8 cellular contexts compared by ENCODE assay signal in genomic region chr7:100482728-100483100, GRCh38. TPM values are rescaled to one million over a fixed set of nuclear protein-coding genes. Genes with fewer than 3 reads are reported as not detected.
A peak's percentile ranks its signal among the peaks of the same experiment; 100 is the strongest.
DNase-seq lines count a peak whose midpoint lies in the region; ATAC-seq and TF ChIP-seq lines count a peak whose summit lies in the region.

No MANE protein-coding gene starts in this region.

- H3K27ac Mint-ChIP-seq in chondrocyte (ENCODE audit: unreplicated experiment) (no peak overlapping the region), naive B cell (peak overlapping the region in 3 of 6 donors; percentile 21 to 69 (median 56))

- ATAC-seq in naive B cell (ENCODE audit: low read depth in 2 of 2): no peak
- no peak for ATAC-seq in GM18867 (IDR thresholded peaks at IDR 0.05; ENCODE audit: unreplicated experiment)
- no peak for ATAC-seq in GM21423 (IDR thresholded peaks at IDR 0.05; ENCODE audit: unreplicated experiment)

- peak; percentile 8 for DNase-seq in ACHN
- no peak for DNase-seq in Jurkat, Clone E6-1 (ENCODE audit: low read depth, low spot score)
- DNase-seq in chondrocyte (ENCODE audit: low spot score): no peak
- no peak for DNase-seq in naive B cell
- no peak for DNase-seq in NCI-H1436 treated with DMSO at 0.1 percent for 48 hours (lab: John Stamatoyannopoulos, UW)
- DNase-seq in HUDEP-2 (lab: John Stamatoyannopoulos, UW; ENCODE audit: unreplicated experiment in 76 of 76): no peak

- H3K4me1 Mint-ChIP-seq in chondrocyte (ENCODE audit: low read depth) (peaks cover 13% of the 10 kb centered on the region), naive B cell (peaks cover 13 to 24% (median 20%) of the 10 kb centered on the region in 3 donors)

- peak overlapping the region; percentile 40 for H3K4me3 ChIP-seq in Jurkat, Clone E6-1 (ENCODE audit: low read length)

- H3K27me3 Mint-ChIP-seq in chondrocyte (ENCODE audit: low read depth) (no peaks in the 10 kb centered on the region), naive B cell (peaks cover 0 to 10% (median 10%) of the 10 kb centered on the region in 3 donors)

- H3K36me3 Mint-ChIP-seq in chondrocyte (ENCODE audit: low read depth): no peaks in the 10 kb centered on the region
- H3K36me3 Mint-ChIP-seq in naive B cell: no peaks in the 10 kb centered on the region

- TF ChIP-seq CTCF in chondrocyte (IDR thresholded peaks at IDR 0.05): no peak

- no peaks in the 10 kb centered on the region for H3K9me3 Mint-ChIP-seq in chondrocyte (ENCODE audit: low read depth)
- H3K9me3 Mint-ChIP-seq in naive B cell: no peaks in the 10 kb centered on the region

- peak overlapping the region; percentile 72 for H3K4me3 Mint-ChIP-seq in chondrocyte (ENCODE audit: unreplicated experiment)
- H3K4me3 Mint-ChIP-seq in naive B cell: peak overlapping the region; percentile 82 to 99 (median 84)

- in situ Hi-C loops in ACHN (cut with HindIII; ENCODE audit: low pct_ligation_motif_present, low pct_unique_long_range_greater_than_20kb, low sequenced_read_pairs): no loop called here

RNA-seq across cellular contexts. Expression of gene NYAP1, which starts 1.0 kb away (rescaled TPM):
- polyA plus RNA-seq in Jurkat, Clone E6-1 (2012; ENCODE audit: insufficient read depth, insufficient read length): 0.48 TPM
- 0.77 to 0.95 TPM (median 0.87 TPM) in 3 replicates for total RNA-seq in chondrocyte
- polyA plus RNA-seq in naive B cell (ENCODE audit: low read depth in 6 of 6): not detected

RNA-seq across cellular contexts. Expression of gene TSC22D4, which starts 3.7 kb away (rescaled TPM):
- polyA plus RNA-seq in Jurkat, Clone E6-1 (2012; ENCODE audit: insufficient read depth, insufficient read length): 32.2 TPM
- 24.0 to 34.1 TPM (median 33.0 TPM) in 3 replicates for total RNA-seq in chondrocyte
- polyA plus RNA-seq in naive B cell (ENCODE audit: low read depth in 6 of 6): 10 to 100 TPM; 17.5 to 23.6 (median 20.7) TPM

RNA-seq across cellular contexts. Expression of gene SPACDR, which starts 18.7 kb away (rescaled TPM):
- not detected for polyA plus RNA-seq in Jurkat, Clone E6-1 (2012; ENCODE audit: insufficient read depth, insufficient read length)
- 0.42 to 0.87 TPM in 2 of 3 replicates, not detected in the other for total RNA-seq in chondrocyte
- polyA plus RNA-seq in naive B cell (ENCODE audit: low read depth in 6 of 6): under 1 TPM in 1 of 6 donors, not detected in 5; 0.45 TPM

RNA-seq across cellular contexts. Expression of gene PPP1R35, which starts 46.4 kb away (rescaled TPM):
- 88.7 TPM for polyA plus RNA-seq in Jurkat, Clone E6-1 (2012; ENCODE audit: insufficient read depth, insufficient read length)
- 20.5 to 23.0 TPM (median 21.0 TPM) in 3 replicates for total RNA-seq in chondrocyte
- polyA plus RNA-seq in naive B cell (ENCODE audit: low read depth in 6 of 6): 10 to 100 TPM; 21.8 to 46.8 (median 27.5) TPM

RNA-seq across cellular contexts. Expression of gene MEPCE, which starts 53.1 kb away (rescaled TPM):
- polyA plus RNA-seq in Jurkat, Clone E6-1 (2012; ENCODE audit: insufficient read depth, insufficient read length): 57.8 TPM
- 30.9 to 39.1 TPM (median 31.8 TPM) in 3 replicates for total RNA-seq in chondrocyte
- polyA plus RNA-seq in naive B cell (ENCODE audit: low read depth in 6 of 6): 10 to 100 TPM; 10.9 to 24.6 (median 19.5) TPM
